In the genomic region with DNA sequence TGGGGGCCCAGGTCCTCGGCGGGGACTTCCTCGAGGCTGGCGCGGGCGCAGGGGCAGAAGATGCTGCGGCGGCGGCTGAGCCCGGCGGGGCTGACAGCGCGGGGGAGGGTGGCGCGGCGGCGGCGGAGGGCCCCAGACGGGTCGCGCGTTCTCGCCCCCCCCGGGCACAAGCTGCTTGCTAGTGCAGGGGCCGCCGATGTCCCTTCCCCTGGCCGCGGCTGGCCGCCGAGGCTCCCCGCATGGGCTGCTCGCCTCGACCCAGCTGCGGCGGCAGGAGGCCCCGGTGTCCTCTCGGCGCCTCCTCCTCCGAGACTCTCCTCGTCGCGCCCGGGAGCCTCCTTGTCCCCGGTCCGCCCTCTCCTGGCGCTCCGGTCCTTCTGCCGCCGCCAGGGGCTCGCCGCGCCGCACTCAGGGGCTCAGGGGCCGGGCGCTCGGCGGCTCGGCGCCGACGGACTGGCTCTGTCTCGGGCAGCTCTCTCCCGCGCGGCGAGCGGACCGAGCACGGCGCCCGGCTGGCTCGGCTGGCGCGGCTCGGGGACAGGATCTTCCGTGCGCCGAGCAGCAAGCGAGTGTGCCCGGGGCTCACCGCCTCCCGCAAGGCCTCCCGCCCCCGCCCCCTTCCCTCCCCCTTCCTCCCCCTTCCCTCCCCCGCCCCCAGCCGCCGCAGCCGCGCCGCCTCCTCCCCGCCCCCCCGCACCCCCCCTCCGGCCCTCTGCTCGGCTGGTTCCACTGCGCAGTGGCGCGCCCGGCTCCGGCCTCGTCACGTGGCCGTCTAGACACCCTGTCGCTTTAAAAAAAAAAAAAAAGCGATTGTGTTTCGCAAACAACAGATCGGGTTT, we compare ENCODE assay signal across 8 cellular contexts. TPM values are rescaled to one million over a fixed set of nuclear protein-coding genes. Genes with fewer than 3 reads are reported as not detected.
DNase-seq lines count a peak whose midpoint lies in the region; ATAC-seq and TF ChIP-seq lines count a peak whose summit lies in the region.

No MANE protein-coding gene starts in this region.

- TF ChIP-seq POLR2A in testis (IDR thresholded peaks at IDR 0.05), result no peak

- H3K4me2 ChIP-seq in Loucy (ENCODE audit: low read depth, low read length, poor library complexity, severe bottlenecking), result peak overlapping the region; percentile 94

- TF ChIP-seq CTCF in Loucy (conservative IDR thresholded peaks at IDR 0.05; ENCODE audit: low read length) (peak; percentile 18), foreskin keratinocyte (conservative IDR thresholded peaks at IDR 0.05) (peak; percentile 52), testis (IDR thresholded peaks at IDR 0.05) (no peak)

- peaks cover 12% of the 10 kb centered on the region; the same call in 1 of the 2 replicates for H3F3A ChIP-seq in Loucy (ENCODE audit: low read depth)

- H3K4me1 ChIP-seq in Loucy (ENCODE audit: insufficient read depth, low read length, poor library complexity, severe bottlenecking) (peaks cover 47% of the 10 kb centered on the region), foreskin keratinocyte (peaks cover 28% of the 10 kb centered on the region), neuron (ENCODE audit: insufficient read depth, low read length) (peaks cover 26% of the 10 kb centered on the region), testis (peaks cover 16% of the 10 kb centered on the region)

- H3K36me3 ChIP-seq in Loucy (ENCODE audit: insufficient read depth, low read length) (0 out of 2 replicates have a peak, but pooled peaks cover under 1% of the 10 kb centered on the region), neuron (ENCODE audit: insufficient read depth, low read length) (no peaks in the 10 kb centered on the region), testis (ENCODE audit: low read depth, missing control alignments) (no peaks in the 10 kb centered on the region)

- 0 to 3% methylated on average over 8 to 93 of the region's 106 CpGs for WGBS in testis, 2 donors

- H3K9me3 ChIP-seq in Loucy (ENCODE audit: insufficient read depth, low read depth, low read length) (no peaks in the 10 kb centered on the region), neuron (ENCODE audit: low read length) (no peaks in the 10 kb centered on the region), testis (no peaks in the 10 kb centered on the region)

- H3K4me3 ChIP-seq in Loucy (ENCODE audit: low read length, poor library complexity, severe bottlenecking) (peak overlapping the region; percentile 92), neuron (ENCODE audit: low read length) (peak overlapping the region; percentile 58), testis (peak overlapping the region; percentile 69 to 76)

- peak; percentile 37 for ATAC-seq in foreskin keratinocyte

- no peaks in the 10 kb centered on the region for H3K27me3 ChIP-seq in Loucy (ENCODE audit: insufficient read depth, low read length, poor library complexity, severe bottlenecking)
- H3K27me3 ChIP-seq in foreskin keratinocyte, result no peaks in the 10 kb centered on the region
- no peaks in the 10 kb centered on the region for H3K27me3 ChIP-seq in neuron (ENCODE audit: insufficient read depth, low read length)
- no peaks in the 10 kb centered on the region for H3K27me3 ChIP-seq in testis

- H2AFZ ChIP-seq in Loucy (ENCODE audit: low read length), result peak overlapping the region; percentile 91
- peak overlapping the region; percentile 91 for H2AFZ ChIP-seq in neuron (ENCODE audit: low read depth, low read length)

- no peaks in the 10 kb centered on the region for H3K9me2 ChIP-seq in Loucy (replicated peaks; ENCODE audit: low read depth, low read length)

- H3K9ac ChIP-seq in Loucy (ENCODE audit: low read depth, low read length, poor library complexity, severe bottlenecking), result peak overlapping the region; percentile 86

- peaks cover 45% of the 10 kb centered on the region for H4K20me1 ChIP-seq in Loucy (ENCODE audit: insufficient read depth, low read length, poor library complexity, severe bottlenecking)

- DNase-seq in ELR (ENCODE audit: low read depth) (peak; percentile 92), GOT3 (lab: John Stamatoyannopoulos, UW) (peak; percentile 67), SIG-M5 (lab: John Stamatoyannopoulos, UW) (peak; percentile 28), foreskin keratinocyte (peak; percentile 81 to 98), testis (peak; percentile 86)
- DNase-seq in activated naive CD4-positive, alpha-beta T cell (lab: John Stamatoyannopoulos, UW), result peak; percentile 33 to 75 (median 50)

- intact Hi-C loops in testis (cut with DNase I; ENCODE audit: low total_unique reads), result loop anchor here (5.0 to 10.0 kb wide), 2 partner anchors 177 to 274 kb away; no protein-coding TSS in a partner anchor

- H3K27ac ChIP-seq in foreskin keratinocyte (peak overlapping the region; percentile 98), testis (peak overlapping the region; percentile 89 to 98)

- peaks cover 49% of the 10 kb centered on the region for H3K79me2 ChIP-seq in Loucy (ENCODE audit: insufficient read depth, low read length)

RNA-seq across cellular contexts. Expression of a gene that starts 0.9 kb away (rescaled TPM):
- total RNA-seq in foreskin keratinocyte, result 7.2 and 10.5 TPM in 2 replicates
- 4.3 and 5.2 TPM in 2 replicates for polyA plus RNA-seq in foreskin keratinocyte
- 10 to 100 TPM in 1 of 2 donors, 1 to 10 TPM in 1; 9.8 to 14.6 TPM for total RNA-seq in testis
- polyA plus RNA-seq in testis (ENCODE audit: insufficient read depth, low read depth, low replicate concordance), result 7.5 TPM

Comparison
In these comparisons a context has a peak if more than half of its experiments do, and no peak if none do; other contexts are left out.
1. Peak in every context shown above with its lines: DNase-seq, ATAC-seq, H3K4me3 ChIP-seq and H3K27ac ChIP-seq.
2. DNase-seq: peak in every context shown above with its lines; median percentile 92 in ELR; 90 in foreskin keratinocyte; 86 in testis; 67 in GOT3; 50 in activated naive CD4-positive, alpha-beta T cell; 28 in SIG-M5.
3. CTCF ChIP-seq: peak in Loucy (single experiment) and foreskin keratinocyte (single experiment); none in testis (0 of 3).